Comparison of ENCODE assay signal across 5 cellular contexts in genomic region chr2:86868895-86869468, GRCh38. TPM values are rescaled to one million over a fixed set of nuclear protein-coding genes. Genes with fewer than 3 reads are reported as not detected.
"Had no signal": no experiment of that assay in that cellular context is flagged by ENCODE, and none has a peak within 500 bp of the region (broad histone marks: within the 10 kb centered on the region; RNA-seq: fewer than 3 reads in every experiment).

No MANE protein-coding gene starts in this region.

RNA-seq across cellular contexts. Expression of gene CD8B, which starts 7.3 kb away (rescaled TPM):
- total RNA-seq: ascending aorta, astrocyte, bronchial epithelial cell, cardiac muscle cell, chondrocyte had no signal
- polyA plus RNA-seq: cardiac muscle cell had no signal
